8 cellular contexts compared by ENCODE assay signal in the genomic region with DNA sequence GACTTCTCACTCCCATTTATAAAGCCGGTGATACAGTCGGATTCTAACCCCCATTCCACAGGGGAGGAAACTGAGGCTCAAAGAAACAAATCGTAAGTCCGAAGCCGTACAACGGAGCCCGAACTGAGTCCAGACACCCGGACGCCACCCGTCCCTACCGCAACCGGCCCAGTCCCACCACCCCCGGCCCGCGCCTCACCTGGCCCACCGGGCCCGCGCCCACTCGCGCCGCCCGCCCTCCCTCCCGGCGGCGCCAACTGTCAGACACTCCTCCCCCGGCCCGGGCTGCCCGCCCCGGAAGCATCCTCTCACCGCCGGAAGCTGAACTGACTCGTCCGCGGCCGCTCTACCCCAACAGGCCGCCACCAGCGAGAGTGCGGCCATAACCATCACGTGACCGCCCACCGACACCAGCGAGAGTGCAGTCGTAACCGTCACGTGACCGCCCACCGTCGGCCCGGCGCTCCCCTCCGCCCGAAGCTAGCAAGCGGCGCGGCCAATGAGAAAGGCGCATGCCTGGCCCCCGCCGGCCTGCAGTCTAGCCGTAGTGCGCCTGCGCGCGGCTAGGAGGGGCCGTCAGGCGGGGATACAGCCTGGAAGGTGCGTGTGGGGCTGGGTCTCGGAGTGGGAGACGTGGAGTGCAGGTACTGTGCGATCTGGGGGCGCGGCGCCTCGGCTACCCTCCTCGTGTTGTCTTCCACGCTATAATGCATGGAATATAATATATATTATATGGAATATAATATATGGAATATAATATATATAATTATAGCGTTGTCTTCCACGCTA. TPM values are rescaled to one million over a fixed set of nuclear protein-coding genes. Genes with fewer than 3 reads are reported as not detected.
A peak's percentile ranks its signal among the peaks of the same experiment; 100 is the strongest.
DNase-seq lines count a peak whose midpoint lies in the region; ATAC-seq, FAIRE-seq and TF ChIP-seq lines count a peak whose summit lies in the region.

A gene with protein sequence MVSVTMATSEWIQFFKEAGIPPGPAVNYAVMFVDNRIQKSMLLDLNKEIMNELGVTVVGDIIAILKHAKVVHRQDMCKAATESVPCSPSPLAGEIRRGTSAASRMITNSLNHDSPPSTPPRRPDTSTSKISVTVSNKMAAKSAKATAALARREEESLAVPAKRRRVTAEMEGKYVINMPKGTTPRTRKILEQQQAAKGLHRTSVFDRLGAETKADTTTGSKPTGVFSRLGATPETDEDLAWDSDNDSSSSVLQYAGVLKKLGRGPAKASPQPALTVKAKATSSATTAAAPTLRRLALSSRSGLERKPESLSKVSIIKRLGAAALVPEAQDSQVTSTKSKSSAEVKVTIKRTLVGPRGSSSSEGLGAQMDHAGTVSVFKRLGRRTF (minus strand): TSS at position 273 of the 789 bp plus-strand sequence. CDS start 6,540 bp downstream, outside the sequence.
A gene with protein sequence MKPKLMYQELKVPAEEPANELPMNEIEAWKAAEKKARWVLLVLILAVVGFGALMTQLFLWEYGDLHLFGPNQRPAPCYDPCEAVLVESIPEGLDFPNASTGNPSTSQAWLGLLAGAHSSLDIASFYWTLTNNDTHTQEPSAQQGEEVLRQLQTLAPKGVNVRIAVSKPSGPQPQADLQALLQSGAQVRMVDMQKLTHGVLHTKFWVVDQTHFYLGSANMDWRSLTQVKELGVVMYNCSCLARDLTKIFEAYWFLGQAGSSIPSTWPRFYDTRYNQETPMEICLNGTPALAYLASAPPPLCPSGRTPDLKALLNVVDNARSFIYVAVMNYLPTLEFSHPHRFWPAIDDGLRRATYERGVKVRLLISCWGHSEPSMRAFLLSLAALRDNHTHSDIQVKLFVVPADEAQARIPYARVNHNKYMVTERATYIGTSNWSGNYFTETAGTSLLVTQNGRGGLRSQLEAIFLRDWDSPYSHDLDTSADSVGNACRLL (plus strand): TSS at position 571 of the 789 bp plus-strand sequence. CDS start 17,789 bp downstream, outside the sequence.

- H3K9me2 ChIP-seq in OCI-LY1 (ENCODE audit: low read depth, low read length) = no peaks in the 10 kb centered on the region

- no peaks in the 10 kb centered on the region for H3K27me3 ChIP-seq in HUES64 (ENCODE audit: insufficient read depth, low read length)
- no peaks in the 10 kb centered on the region for H3K27me3 ChIP-seq in OCI-LY1 (ENCODE audit: insufficient read depth, low read length)

- H2AFZ ChIP-seq in OCI-LY1 (ENCODE audit: low read length) = no peak within 1 kb of the TSS

- TF ChIP-seq CTCF in Calu3 (IDR thresholded peaks at IDR 0.05; ENCODE audit: unreplicated experiment) (no peak), OCI-LY1 (IDR thresholded peaks at IDR 0.05; ENCODE audit: low read length) (no peak), mesothelial cell of epicardium (IDR thresholded peaks at IDR 0.05; ENCODE audit: unreplicated experiment) (no peak)

- H3K4me1 Mint-ChIP-seq in Calu3 (ENCODE audit: low read depth, unreplicated experiment) (no peaks in the 10 kb centered on the region), mesothelial cell of epicardium (peaks cover 12% of the 10 kb centered on the region)

- H3K27me3 Mint-ChIP-seq in Calu3 (ENCODE audit: unreplicated experiment) (no peaks in the 10 kb centered on the region), mesothelial cell of epicardium (ENCODE audit: low read depth) (no peaks in the 10 kb centered on the region)

- no peaks in the 10 kb centered on the region for H4K20me1 ChIP-seq in OCI-LY1 (ENCODE audit: insufficient read depth, low read length)

- no peaks in the 10 kb centered on the region for H3F3A ChIP-seq in OCI-LY1 (ENCODE audit: insufficient read depth, low read length)

- peaks cover 14% of the 10 kb centered on the region for H3K79me2 ChIP-seq in OCI-LY1 (ENCODE audit: insufficient read depth, low read length)

- peak within 1 kb of the TSS; percentile 99 for H3K4me2 ChIP-seq in OCI-LY1 (ENCODE audit: low read length)

- peak; percentile 92 for ATAC-seq in GM21447 (IDR thresholded peaks at IDR 0.05; ENCODE audit: unreplicated experiment)

- H3K4me1 ChIP-seq in HUES64 (ENCODE audit: insufficient read depth, low read length) (peaks cover 7% of the 10 kb centered on the region; the same call in 1 of the 2 replicates), OCI-LY1 (ENCODE audit: insufficient read depth, low read length, severe bottlenecking) (peaks cover 19% of the 10 kb centered on the region)

- H3K9ac ChIP-seq in HUES64 (ENCODE audit: low read depth, low read length) (peak within 1 kb of the TSS; percentile 67; the same call in 1 of the 2 replicates), OCI-LY1 (ENCODE audit: low read length) (peak within 1 kb of the TSS; percentile 89)

- H3K27ac Mint-ChIP-seq in Calu3 (ENCODE audit: unreplicated experiment) = peak within 1 kb of the TSS; percentile 85
- peak within 1 kb of the TSS; percentile 94 for H3K27ac Mint-ChIP-seq in mesothelial cell of epicardium

- peak; percentile 80 for FAIRE-seq in endometrium (lab: Jason Lieb, UNC)

- no peak within 1 kb of the TSS for H3K27ac ChIP-seq in HUES64 (ENCODE audit: low read depth, low read length)
- H3K27ac ChIP-seq in OCI-LY1 (ENCODE audit: low read depth, low read length, poor library complexity, severe bottlenecking) = peak within 1 kb of the TSS; percentile 49

- under 1% methylated on average over 70 of the region's 77 CpGs for WGBS in HUES64

- H3K36me3 Mint-ChIP-seq in Calu3 (ENCODE audit: insufficient read depth, unreplicated experiment) = peaks cover 30% of the 10 kb centered on the region
- H3K36me3 Mint-ChIP-seq in mesothelial cell of epicardium = peaks cover 1% of the 10 kb centered on the region

- DNase-seq in Calu3 (peak; percentile 100), mesothelial cell of epicardium (ENCODE audit: low spot score in 2 of 2, unreplicated experiment in 2 of 2) (peak; percentile 99 to 100)
- DNase-seq in activated CD8-positive, alpha-beta memory T cell treated with anti-CD3 and anti-CD28 coated beads, Interleukin-2, amount 50 U/mL, for 4 hours = peak; percentile 97
- peak; percentile 100 for DNase-seq in stimulated activated CD8-positive, alpha-beta memory T cell treated with anti-CD3 and anti-CD28 coated beads, Interleukin-15, amount 100 ng/mL, for 48 hours (ENCODE audit: low read depth in 2 of 2)

- H3K4me3 Mint-ChIP-seq in Calu3 (ENCODE audit: low read depth, unreplicated experiment) = peak within 1 kb of the TSS; percentile 89
- peak within 1 kb of the TSS; percentile 88 for H3K4me3 Mint-ChIP-seq in mesothelial cell of epicardium

- H3K4me3 ChIP-seq in HUES64 (ENCODE audit: low read length) (peak within 1 kb of the TSS; percentile 89), OCI-LY1 (ENCODE audit: low read depth, low read length, poor library complexity, severe bottlenecking) (peak within 1 kb of the TSS; percentile 76)

- no peaks in the 10 kb centered on the region for H3K36me3 ChIP-seq in HUES64 (ENCODE audit: insufficient read depth, low read length)
- peaks cover 3% of the 10 kb centered on the region; the same call in 1 of the 2 replicates for H3K36me3 ChIP-seq in OCI-LY1 (ENCODE audit: insufficient read depth, low read length)

- intact Hi-C loops in Calu3 (cut with micrococcal nuclease; ENCODE audit: unreplicated experiment) = no loop called here

- CTCF ChIA-PET in Calu3 (lab: Charles Lee) = interaction anchor here (0.6 to 1.0 kb wide), 6 partner anchors 23 to 1687 kb away, joined by 3 to 6 read pairs (median 4); a partner anchor contains a TSS

- no peaks in the 10 kb centered on the region for H3K9me3 Mint-ChIP-seq in Calu3 (ENCODE audit: low read depth, unreplicated experiment)
- H3K9me3 Mint-ChIP-seq in mesothelial cell of epicardium = no peaks in the 10 kb centered on the region

- BruUV-seq in Calu3 (replicated peaks; lab: Mats Ljungman, UMichigan) = no TSS peak

- no peaks in the 10 kb centered on the region for H3K9me3 ChIP-seq in HUES64 (ENCODE audit: insufficient read depth, low read depth, low read length)
- no peaks in the 10 kb centered on the region for H3K9me3 ChIP-seq in OCI-LY1 (ENCODE audit: low read length)

RNA-seq across cellular contexts. Expression of the first gene that starts in this region (rescaled TPM):
- total RNA-seq in Calu3 (2022) (19.3 and 22.7 TPM in 2 replicates), mesothelial cell of epicardium (15.3 to 17.8 TPM (median 16.3 TPM) in 3 replicates)
- 13.3 TPM for polyA plus RNA-seq in HUES64 (2013, experiment 1 of 2)
- 12.4 TPM for polyA plus RNA-seq in HUES64 (2013, experiment 2 of 2)

RNA-seq across cellular contexts. Expression of the second gene that starts in this region (rescaled TPM):
- total RNA-seq in Calu3 (2022) (184 and 192 TPM in 2 replicates), mesothelial cell of epicardium (369 to 379 TPM (median 376 TPM) in 3 replicates)
- polyA plus RNA-seq in HUES64 (2013, experiment 1 of 2) = 150 TPM
- polyA plus RNA-seq in HUES64 (2013, experiment 2 of 2) = 148 TPM
